8 cellular contexts compared by ENCODE assay signal in the genomic region with DNA sequence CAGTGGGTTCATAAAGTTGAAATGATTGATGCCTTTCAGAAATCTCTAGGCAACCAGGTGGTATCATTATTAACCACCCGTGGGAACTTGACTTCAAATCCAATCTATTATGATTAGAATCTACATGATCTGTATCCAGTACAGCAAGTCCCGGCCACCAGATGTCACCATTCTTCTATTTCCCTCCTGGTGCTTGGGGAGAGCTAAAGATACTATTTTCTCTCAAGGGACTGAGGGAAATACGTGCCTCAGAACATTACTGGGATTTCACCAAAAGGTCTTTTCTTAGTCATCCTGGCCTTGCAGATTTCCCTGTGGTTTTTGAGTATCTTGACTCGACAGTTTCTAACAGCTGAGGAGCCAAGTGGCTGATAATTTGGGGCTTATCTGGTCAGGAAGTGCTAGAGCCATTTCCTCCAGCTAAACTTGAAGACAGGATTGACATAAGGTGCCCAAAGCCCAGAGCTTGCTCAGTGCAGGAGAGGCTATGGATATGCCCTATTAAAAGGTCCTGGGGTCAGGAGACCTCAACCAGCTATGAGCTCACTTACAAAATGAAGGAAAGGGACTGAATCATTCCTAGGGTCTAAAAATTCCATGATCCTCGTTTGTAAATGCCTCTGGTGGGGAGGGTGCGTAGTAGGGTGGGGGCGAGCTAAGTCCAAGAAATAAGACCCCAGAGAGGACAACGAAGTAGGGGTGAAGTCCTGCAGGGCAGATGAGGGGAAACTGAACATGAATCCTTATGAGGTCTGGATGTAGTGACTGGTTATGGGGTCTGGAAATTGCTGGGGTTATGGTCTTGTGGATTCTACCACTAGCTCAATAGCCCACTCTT.
DNase-seq lines count a peak whose midpoint lies in the region; TF ChIP-seq lines count a peak whose summit lies in the region.

No MANE protein-coding gene starts in this region.

- no peak for TF ChIP-seq POLR2A in thyroid gland (IDR thresholded peaks at IDR 0.05)

- 0 out of 2 replicates have a peak, but pooled peaks cover 2% of the 10 kb centered on the region for H3K27me3 ChIP-seq in HAP-1 (ENCODE audit: low read depth)
- no peaks in the 10 kb centered on the region for H3K27me3 ChIP-seq in thyroid gland

- 29 to 35% methylated on average over 8 of the region's 8 CpGs for WGBS in thyroid gland, 2 donors

- peaks cover 7% of the 10 kb centered on the region for H3K27me3 Mint-ChIP-seq in osteocyte (ENCODE audit: unreplicated experiment)

- in situ Hi-C loops in G401 (cut with HindIII; ENCODE audit: low sequenced_read_pairs), result no loop called here
- in situ Hi-C loops in HAP-1 (cut with MboI; ENCODE audit: low sequenced_read_pairs), result loop anchor here (5.0 kb wide), 1 partner anchor 294 kb away; no protein-coding TSS in a partner anchor

- H3K4me1 Mint-ChIP-seq in osteocyte (ENCODE audit: unreplicated experiment), result peaks cover 20% of the 10 kb centered on the region

- peaks cover 19% of the 10 kb centered on the region for H3K4me1 ChIP-seq in HAP-1
- peaks cover 20 to 24% of the 10 kb centered on the region in 2 donors for H3K4me1 ChIP-seq in thyroid gland

- intact Hi-C loops in thyroid gland (cut with DNase I), result loop anchor here (5.0 to 10.0 kb wide), 3 partner anchors 129 to 294 kb away; no protein-coding TSS in a partner anchor

- no peak overlapping the region for H3K4me3 ChIP-seq in HAP-1
- H3K4me3 ChIP-seq in thyroid gland (replicated peaks in 1 of 3), result no peak overlapping the region

- peak overlapping the region in 2 of 3 donors; percentile 32 to 95 for H3K27ac ChIP-seq in thyroid gland

- H3K27ac Mint-ChIP-seq in osteocyte (ENCODE audit: unreplicated experiment), result peak overlapping the region; percentile 64

- H3K4me3 Mint-ChIP-seq in osteocyte (ENCODE audit: unreplicated experiment), result peak overlapping the region; percentile 17

- no peaks in the 10 kb centered on the region for H3K9me3 Mint-ChIP-seq in osteocyte (ENCODE audit: unreplicated experiment)

- no peaks in the 10 kb centered on the region for H3K36me3 ChIP-seq in HAP-1 (replicated peaks)
- no peaks in the 10 kb centered on the region for H3K36me3 ChIP-seq in thyroid gland

- DNase-seq in G401 (ENCODE audit: low spot score) (peak; percentile 94), HAP-1 (ENCODE audit: low spot score in 2 of 2) (peak; percentile 87 to 93), M059J (ENCODE audit: low read depth) (peak; percentile 95), SIG-M5 (lab: John Stamatoyannopoulos, UW) (peak; percentile 94), foreskin melanocyte (peak; percentile 93), osteocyte (ENCODE audit: extremely low spot score, unreplicated experiment) (peak; percentile 89), thyroid gland (peak; percentile 91 to 93)
- peak; percentile 93 for DNase-seq in activated effector memory CD4-positive, alpha-beta T cell treated with anti-CD3 and anti-CD28 coated beads, Interleukin-2, amount 50 U/mL, for 16 hours

- no peaks in the 10 kb centered on the region for H3K9me3 ChIP-seq in HAP-1
- no peaks in the 10 kb centered on the region for H3K9me3 ChIP-seq in thyroid gland

- H3K36me3 Mint-ChIP-seq in osteocyte (ENCODE audit: unreplicated experiment), result no peaks in the 10 kb centered on the region

- TF ChIP-seq CTCF in osteocyte (IDR thresholded peaks at IDR 0.05) (peak; percentile 87), thyroid gland (IDR thresholded peaks at IDR 0.05) (peak; percentile 58 to 94 (median 84))
